Comparison of ENCODE assay signal across 8 cellular contexts in genomic region chr13:32639502-32640105, GRCh38. TPM values are rescaled to one million over a fixed set of nuclear protein-coding genes. Genes with fewer than 3 reads are reported as not detected.
A peak's percentile ranks its signal among the peaks of the same experiment; 100 is the strongest.
DNase-seq lines count a peak whose midpoint lies in the region; ATAC-seq and TF ChIP-seq lines count a peak whose summit lies in the region.

No MANE protein-coding gene starts in this region.

- intact Hi-C loops in esophagus muscularis mucosa (cut with DNase I): loop anchor here (2.0 kb wide), 1 partner anchor 53 kb away; the partner anchor contains the start of gene PDS5B
- intact Hi-C loops in natural killer cell (cut with micrococcal nuclease): loop anchor here (1.0 to 10.0 kb wide), 2 partner anchors 53 to 255 kb away; partner anchors contain the start of gene PDS5B

- H3K36me3 ChIP-seq in HEK293 (ENCODE audit: control insufficient read depth in 2 of 2, insufficient read depth in 1 of 2, low read length in 2 of 2) (no peaks in the 10 kb centered on the region; a peak in 1 of 3 replicates), esophagus muscularis mucosa (no peaks in the 10 kb centered on the region), upper lobe of left lung (no peaks in the 10 kb centered on the region)

- H3K4me1 ChIP-seq in HEK293 (ENCODE audit: control insufficient read depth, insufficient read depth, low read length): peaks cover 2% of the 10 kb centered on the region
- peaks cover 11 to 47% (median 32%) of the 10 kb centered on the region in 4 donors for H3K4me1 ChIP-seq in esophagus muscularis mucosa
- peaks cover 10 to 30% (median 19%) of the 10 kb centered on the region in 4 donors for H3K4me1 ChIP-seq in upper lobe of left lung

- no peaks in the 10 kb centered on the region for H3K9me3 Mint-ChIP-seq in activated CD8-positive, alpha-beta T cell treated with anti-CD3 and anti-CD28 coated beads, Interleukin-2, amount 10 ng/mL, durations not matched to agents 7 days and 5 days (ENCODE audit: insufficient read depth)
- no peaks in the 10 kb centered on the region for H3K9me3 Mint-ChIP-seq in natural killer cell

- CTCF ChIA-PET in HEK293 (lab: Yijun Ruan, JAX): interaction anchor here (0.6 to 1.7 kb wide), 18 partner anchors 9 to 663 kb away, joined by 3 to 11 read pairs (median 4); partner anchors contain the start of gene PDS5B
- CTCF ChIA-PET in activated CD8-positive, alpha-beta T cell treated with anti-CD3 and anti-CD28 coated beads, Interleukin-2, amount 10 ng/mL, durations not matched to agents 7 days and 5 days (lab: Charles Lee): interaction anchor here (0.6 to 4.1 kb wide), 22 partner anchors 9 to 378 kb away, joined by 3 to 54 read pairs (median 4); partner anchors contain the start of genes N4BP2L2 and PDS5B

- no peak overlapping the region for H3K27ac Mint-ChIP-seq in activated CD8-positive, alpha-beta T cell treated with anti-CD3 and anti-CD28 coated beads, Interleukin-2, amount 10 ng/mL, durations not matched to agents 7 days and 5 days
- no peak overlapping the region for H3K27ac Mint-ChIP-seq in natural killer cell

- no peaks in the 10 kb centered on the region for H3K27me3 ChIP-seq in esophagus muscularis mucosa
- no peaks in the 10 kb centered on the region for H3K27me3 ChIP-seq in upper lobe of left lung

- no peaks in the 10 kb centered on the region for H3K27me3 Mint-ChIP-seq in activated CD8-positive, alpha-beta T cell treated with anti-CD3 and anti-CD28 coated beads, Interleukin-2, amount 10 ng/mL, durations not matched to agents 7 days and 5 days (ENCODE audit: low read depth)
- H3K27me3 Mint-ChIP-seq in natural killer cell (ENCODE audit: low read depth in 2 of 2): no peaks in the 10 kb centered on the region

- no peaks in the 10 kb centered on the region for H3K9me3 ChIP-seq in HEK293 (ENCODE audit: control insufficient read depth, insufficient read depth, low read depth, low read length)
- no peaks in the 10 kb centered on the region for H3K9me3 ChIP-seq in esophagus muscularis mucosa
- no peaks in the 10 kb centered on the region for H3K9me3 ChIP-seq in upper lobe of left lung

- H3K4me1 Mint-ChIP-seq in activated CD8-positive, alpha-beta T cell treated with anti-CD3 and anti-CD28 coated beads, Interleukin-2, amount 10 ng/mL, durations not matched to agents 7 days and 5 days (ENCODE audit: low read depth): peaks cover 27% of the 10 kb centered on the region
- peaks cover 26 to 34% of the 10 kb centered on the region in 2 donors for H3K4me1 Mint-ChIP-seq in natural killer cell

- TF ChIP-seq EP300 in esophagus muscularis mucosa (IDR thresholded peaks at IDR 0.05) (no peak), upper lobe of left lung (IDR thresholded peaks at IDR 0.05) (no peak)

- peak; percentile 67 for ATAC-seq in activated CD8-positive, alpha-beta T cell treated with anti-CD3 and anti-CD28 coated beads, Interleukin-2, amount 10 ng/mL, durations not matched to agents 7 days and 5 days
- ATAC-seq in natural killer cell (peak; percentile 89 to 97 (median 93)), upper lobe of left lung (ENCODE audit: low FRiP score in 2 of 2) (peak in 1 of 2 donors; percentile 93), HG03520 (IDR thresholded peaks at IDR 0.05; ENCODE audit: unreplicated experiment) (no peak)

- DNase-seq in GF-D8 (lab: John Stamatoyannopoulos, UW) (peak; percentile 69), NCI-H460 (ENCODE audit: extremely low read depth, low read depth) (peak; percentile 44), esophagus muscularis mucosa (ENCODE audit: extremely low spot score) (no peak), natural killer cell (no peak), upper lobe of left lung (peak in 1 of 2 donors; percentile 54)
- DNase-seq in activated CD8-positive, alpha-beta T cell treated with anti-CD3 and anti-CD28 coated beads, Interleukin-2, amount 10 ng/mL, durations not matched to agents 7 days and 5 days: peak; percentile 68

- TF ChIP-seq CTCF in HEK293 (tag by site-specific recombination; IDR thresholded peaks at IDR 0.05): no peak
- TF ChIP-seq CTCF in esophagus muscularis mucosa (IDR thresholded peaks at IDR 0.05): peak; percentile 81 to 85 (median 84)
- peak; percentile 83 for TF ChIP-seq CTCF in natural killer cell (IDR thresholded peaks at IDR 0.05)
- TF ChIP-seq CTCF in upper lobe of left lung (IDR thresholded peaks at IDR 0.05): peak; percentile 54 to 73 (median 72)

- H3K4me3 ChIP-seq in HEK293 (ENCODE audit: low read depth, low read length) (no peak overlapping the region), esophagus muscularis mucosa (no peak overlapping the region), upper lobe of left lung (no peak overlapping the region)

- H3K27ac ChIP-seq in HEK293 (ENCODE audit: extremely low read depth, low read depth, low read length) (no peak overlapping the region), esophagus muscularis mucosa (replicated peaks in 1 of 4) (no peak overlapping the region), upper lobe of left lung (no peak overlapping the region)

- POLR2A ChIA-PET in HEK293 (lab: Yijun Ruan, JAX): interaction anchor here (0.8 kb wide), 1 partner anchor 52 kb away, joined by 3 read pairs; no protein-coding TSS in a partner anchor
- POLR2A ChIA-PET in activated CD8-positive, alpha-beta T cell treated with anti-CD3 and anti-CD28 coated beads, Interleukin-2, amount 10 ng/mL, durations not matched to agents 7 days and 5 days (lab: Charles Lee): interaction anchor here (0.7 to 1.2 kb wide), 2 partner anchors 52 to 163 kb away, joined by 3 to 7 read pairs; no protein-coding TSS in a partner anchor

- 31% methylated on average over 4 of the region's 4 CpGs for WGBS in esophagus muscularis mucosa
- WGBS in upper lobe of left lung, 2 donors: 26 to 27% methylated on average over 4 of the region's 4 CpGs

- no peaks in the 10 kb centered on the region for H3K36me3 Mint-ChIP-seq in activated CD8-positive, alpha-beta T cell treated with anti-CD3 and anti-CD28 coated beads, Interleukin-2, amount 10 ng/mL, durations not matched to agents 7 days and 5 days (ENCODE audit: low read depth)
- no peaks in the 10 kb centered on the region for H3K36me3 Mint-ChIP-seq in natural killer cell

- H3K4me3 Mint-ChIP-seq in activated CD8-positive, alpha-beta T cell treated with anti-CD3 and anti-CD28 coated beads, Interleukin-2, amount 10 ng/mL, durations not matched to agents 7 days and 5 days: no peak overlapping the region
- H3K4me3 Mint-ChIP-seq in natural killer cell: no peak overlapping the region

- TF ChIP-seq POLR2A in esophagus muscularis mucosa (IDR thresholded peaks at IDR 0.05; ENCODE audit: low read depth) (no peak), upper lobe of left lung (IDR thresholded peaks at IDR 0.05) (no peak)

TF ChIP-seq in HEK293, 187 proteins besides CTCF, POLR2A, EP300 and RAD21:
- no peak for TF ChIP-seq ZNF2 (tag by site-specific recombination; IDR thresholded peaks at IDR 0.05)
- TF ChIP-seq SP7 (tag by site-specific recombination; IDR thresholded peaks at IDR 0.05): no peak
- TF ChIP-seq, protein P1, sequence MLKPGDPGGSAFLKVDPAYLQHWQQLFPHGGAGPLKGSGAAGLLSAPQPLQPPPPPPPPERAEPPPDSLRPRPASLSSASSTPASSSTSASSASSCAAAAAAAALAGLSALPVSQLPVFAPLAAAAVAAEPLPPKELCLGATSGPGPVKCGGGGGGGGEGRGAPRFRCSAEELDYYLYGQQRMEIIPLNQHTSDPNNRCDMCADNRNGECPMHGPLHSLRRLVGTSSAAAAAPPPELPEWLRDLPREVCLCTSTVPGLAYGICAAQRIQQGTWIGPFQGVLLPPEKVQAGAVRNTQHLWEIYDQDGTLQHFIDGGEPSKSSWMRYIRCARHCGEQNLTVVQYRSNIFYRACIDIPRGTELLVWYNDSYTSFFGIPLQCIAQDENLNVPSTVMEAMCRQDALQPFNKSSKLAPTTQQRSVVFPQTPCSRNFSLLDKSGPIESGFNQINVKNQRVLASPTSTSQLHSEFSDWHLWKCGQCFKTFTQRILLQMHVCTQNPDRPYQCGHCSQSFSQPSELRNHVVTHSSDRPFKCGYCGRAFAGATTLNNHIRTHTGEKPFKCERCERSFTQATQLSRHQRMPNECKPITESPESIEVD (tag by site-specific recombination; IDR thresholded peaks at IDR 0.05): peak; percentile 49; the same call in 1 of the 2 replicates
- TF ChIP-seq SALL2 (tag by site-specific recombination; IDR thresholded peaks at IDR 0.05; ENCODE audit: borderline replicate concordance): no peak
- peak; percentile 60 for TF ChIP-seq ZNF654 (tag by site-specific recombination; IDR thresholded peaks at IDR 0.05; ENCODE audit: low read depth)

RNA-seq across cellular contexts. Expression of gene PDS5B, which starts 53.4 kb away (rescaled TPM):
- 8.1 and 10.1 TPM in 2 replicates for total RNA-seq in NCI-H460 (2014; rRNA removed; shearing (Covaris generic))
- 4.0 and 5.3 TPM in 2 replicates for polyA plus RNA-seq in NCI-H460 (2014; cell fraction: nucleus; rRNA removed)
- total RNA-seq in activated CD8-positive, alpha-beta T cell treated with anti-CD3 and anti-CD28 coated beads, Interleukin-2, amount 10 ng/mL, durations not matched to agents 7 days and 5 days: 10 to 100 TPM; 62.5 to 72.3 TPM
- total RNA-seq in esophagus muscularis mucosa: 10 to 100 TPM; 33.1 to 58.6 (median 42.4) TPM
- total RNA-seq in natural killer cell: 10 to 100 TPM; 59.4 to 70.6 (median 64.7) TPM
- total RNA-seq in upper lobe of left lung: 10 to 100 TPM; 26.0 to 84.3 (median 43.3) TPM

Comparison
In these comparisons a context has a peak if more than half of its experiments do, and no peak if none do; other contexts are left out.
1. DNase-seq: peak in GF-D8 (single experiment), NCI-H460 (single experiment) and activated CD8-positive, alpha-beta T cell treated with anti-CD3 and anti-CD28 coated beads, Interleukin-2, amount 10 ng/mL, durations not matched to agents 7 days and 5 days (single experiment); none in esophagus muscularis mucosa (single experiment) and natural killer cell (single experiment).